In the genomic region with DNA sequence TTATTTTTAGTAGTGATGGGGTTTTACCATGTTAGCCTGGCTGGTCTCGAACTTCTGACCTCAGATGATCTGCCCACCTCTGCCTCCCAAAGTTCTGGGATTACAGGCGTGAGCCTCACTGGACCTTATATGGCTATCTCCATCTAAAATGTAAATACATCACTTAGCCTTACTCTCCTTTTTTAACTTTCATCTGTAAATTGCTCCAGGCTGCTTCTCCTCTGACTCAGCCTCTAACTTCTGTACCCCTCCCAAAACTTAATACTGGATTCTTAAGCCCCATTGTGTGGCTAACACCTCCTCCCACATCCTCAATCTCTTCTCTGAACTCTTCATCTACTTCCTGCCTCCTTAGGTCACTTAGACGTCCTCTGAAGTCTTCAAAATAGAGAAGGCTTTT, we compare ENCODE assay signal across 8 cellular contexts. TPM values are rescaled to one million over a fixed set of nuclear protein-coding genes. Genes with fewer than 3 reads are reported as not detected.
DNase-seq lines count a peak whose midpoint lies in the region; ATAC-seq and TF ChIP-seq lines count a peak whose summit lies in the region.

No MANE protein-coding gene starts in this region.

- intact Hi-C loops in natural killer cell (cut with micrococcal nuclease): loop anchor here (5.0 to 10.0 kb wide), 2 partner anchors 422 to 580 kb away; a partner anchor contains a TSS
- intact Hi-C loops in body of pancreas (cut with DNase I): no loop called here

- ATAC-seq in activated naive CD8-positive, alpha-beta T cell treated with anti-CD3 and anti-CD28 coated beads, Interleukin-2, amount 50 U/mL, for 24 hours: peak; percentile 66
- peak in 2 of 3 donors; percentile 43 for ATAC-seq in natural killer cell
- no peak for ATAC-seq in body of pancreas
- no peak for ATAC-seq in GM18520 (IDR thresholded peaks at IDR 0.05; ENCODE audit: unreplicated experiment)

- peaks cover 6% of the 10 kb centered on the region for H3K36me3 Mint-ChIP-seq in IgD-negative memory B cell
- H3K36me3 Mint-ChIP-seq in activated naive CD8-positive, alpha-beta T cell treated with anti-CD3 and anti-CD28 coated beads, Interleukin-2, amount 50 U/mL, for 24 hours (ENCODE audit: low read depth): peaks cover 5% of the 10 kb centered on the region
- no peaks in the 10 kb centered on the region for H3K36me3 Mint-ChIP-seq in natural killer cell

- TF ChIP-seq CTCF in natural killer cell (IDR thresholded peaks at IDR 0.05) (no peak), body of pancreas (IDR thresholded peaks at IDR 0.05) (no peak)

- H3K4me1 Mint-ChIP-seq in IgD-negative memory B cell (peaks cover 19 to 29% (median 22%) of the 10 kb centered on the region in 3 donors), natural killer cell (peaks cover 42 to 70% of the 10 kb centered on the region in 2 donors)
- peaks cover 77% of the 10 kb centered on the region for H3K4me1 Mint-ChIP-seq in activated naive CD8-positive, alpha-beta T cell treated with anti-CD3 and anti-CD28 coated beads, Interleukin-2, amount 50 U/mL, for 24 hours

- peak overlapping the region in 1 of 3 donors; percentile 17 for H3K27ac Mint-ChIP-seq in IgD-negative memory B cell
- H3K27ac Mint-ChIP-seq in activated naive CD8-positive, alpha-beta T cell treated with anti-CD3 and anti-CD28 coated beads, Interleukin-2, amount 50 U/mL, for 24 hours: peak overlapping the region; percentile 88
- peak overlapping the region; percentile 7 to 78 for H3K27ac Mint-ChIP-seq in natural killer cell

- peaks cover 3% of the 10 kb centered on the region for H3K27me3 Mint-ChIP-seq in IgD-negative memory B cell
- no peaks in the 10 kb centered on the region for H3K27me3 Mint-ChIP-seq in activated naive CD8-positive, alpha-beta T cell treated with anti-CD3 and anti-CD28 coated beads, Interleukin-2, amount 50 U/mL, for 24 hours
- H3K27me3 Mint-ChIP-seq in natural killer cell (ENCODE audit: low read depth in 2 of 2): peaks cover 0 to 7% of the 10 kb centered on the region in 2 donors

- H3K4me3 ChIP-seq in body of pancreas: no peak overlapping the region

- H3K4me1 ChIP-seq in body of pancreas: peaks cover 35% of the 10 kb centered on the region

- H3K27ac ChIP-seq in body of pancreas: no peak overlapping the region

- peak overlapping the region; percentile 3 to 54 (median 18) for H3K4me3 Mint-ChIP-seq in IgD-negative memory B cell
- peak overlapping the region; percentile 45 for H3K4me3 Mint-ChIP-seq in activated naive CD8-positive, alpha-beta T cell treated with anti-CD3 and anti-CD28 coated beads, Interleukin-2, amount 50 U/mL, for 24 hours
- peak overlapping the region; percentile 75 for H3K4me3 Mint-ChIP-seq in natural killer cell

- WGBS in body of pancreas, 2 donors: 74 to 83% methylated on average over 3 of the region's 3 CpGs

- no peaks in the 10 kb centered on the region for H3K9me3 ChIP-seq in body of pancreas

- no peak for TF ChIP-seq POLR2A in body of pancreas (IDR thresholded peaks at IDR 0.05)

- no peaks in the 10 kb centered on the region for H3K36me3 ChIP-seq in body of pancreas (replicated peaks in 1 of 2; ENCODE audit: insufficient read depth in 1 of 2, low read depth in 2 of 2)

- DNase-seq in EH (ENCODE audit: low read depth) (peak; percentile 91), natural killer cell (no peak), body of pancreas (no peak), NCI-H2171 treated with DMSO at 0.1 percent for 48 hours (lab: John Stamatoyannopoulos, UW) (no peak), HPDE6-E6E7 (ENCODE audit: extremely low spot score) (no peak)
- peak; percentile 27 for DNase-seq in activated naive CD8-positive, alpha-beta T cell treated with anti-CD3 and anti-CD28 coated beads, Interleukin-2, amount 50 U/mL, for 24 hours

- H3K27me3 ChIP-seq in body of pancreas: no peaks in the 10 kb centered on the region

- no peaks in the 10 kb centered on the region for H3K9me3 Mint-ChIP-seq in IgD-negative memory B cell
- no peaks in the 10 kb centered on the region for H3K9me3 Mint-ChIP-seq in activated naive CD8-positive, alpha-beta T cell treated with anti-CD3 and anti-CD28 coated beads, Interleukin-2, amount 50 U/mL, for 24 hours
- H3K9me3 Mint-ChIP-seq in natural killer cell: no peaks in the 10 kb centered on the region

RNA-seq across cellular contexts. Expression of a gene that starts 4.0 kb away (rescaled TPM):
- polyA plus RNA-seq in IgD-negative memory B cell: 1.4 TPM
- total RNA-seq in natural killer cell (10 to 100 TPM in 1 of 3 donors, 1 to 10 TPM in 2; 8.5 to 10.5 (median 9.3) TPM), body of pancreas (1 to 10 TPM; 4.6 to 8.6 TPM)

RNA-seq across cellular contexts. Expression of a gene that starts 36.7 kb away (rescaled TPM):
- polyA plus RNA-seq in IgD-negative memory B cell: 43.0 TPM
- total RNA-seq in natural killer cell (10 to 100 TPM in 2 of 3 donors, 1 to 10 TPM in 1; 9.9 to 16.7 (median 16.4) TPM), body of pancreas (10 to 100 TPM; 13.5 to 14.5 TPM)

Comparison
In these comparisons a context has a peak if more than half of its experiments do, and no peak if none do; other contexts are left out.
1. DNase-seq: peak in EH (single experiment) and activated naive CD8-positive, alpha-beta T cell treated with anti-CD3 and anti-CD28 coated beads, Interleukin-2, amount 50 U/mL, for 24 hours (single experiment); none in natural killer cell (single experiment), body of pancreas (0 of 4), NCI-H2171 treated with DMSO at 0.1 percent for 48 hours (single experiment) and HPDE6-E6E7 (single experiment).
2. H3K4me3 Mint-ChIP-seq: peak in every context shown above with its lines; median percentile 75 in natural killer cell; 45 in activated naive CD8-positive, alpha-beta T cell treated with anti-CD3 and anti-CD28 coated beads, Interleukin-2, amount 50 U/mL, for 24 hours; 18 in IgD-negative memory B cell.
3. ATAC-seq: peak in activated naive CD8-positive, alpha-beta T cell treated with anti-CD3 and anti-CD28 coated beads, Interleukin-2, amount 50 U/mL, for 24 hours (single experiment) and natural killer cell (2 of 3); none in body of pancreas (single experiment) and GM18520 (single experiment).